ENCODE assay signal across 1 cellular context in genomic region chr15:30903497-30904187, GRCh38.
TF ChIP-seq lines count a peak whose summit lies in the region.

FAN1 (plus strand) TSS chr15:30903915; CDS start chr15:30904664, 749 bp downstream.

TF ChIP-seq in GM12878, 131 proteins besides CTCF, POLR2A, EP300 and RAD21 (continued from another document and continues in another):
- TF ChIP-seq PRDM15 (CRISPR knock-in tag; IDR thresholded peaks at IDR 0.05) (no peak), WRNIP1 (IDR thresholded peaks at IDR 0.05; ENCODE audit: borderline replicate concordance, low read depth, low read length) (no peak), MTA2 (IDR thresholded peaks at IDR 0.05; ENCODE audit: low read depth) (peak; percentile 39; the same call in 1 of the 2 replicates), RB1 (IDR thresholded peaks at IDR 0.05; ENCODE audit: borderline replicate concordance) (peak; percentile 92), FOS (IDR thresholded peaks at IDR 0.05; ENCODE audit: borderline replicate concordance, extremely low read depth, insufficient read length) (no peak), TCF3 (IDR thresholded peaks at IDR 0.05; ENCODE audit: borderline replicate concordance, insufficient read depth, low read depth, low read length) (peak; percentile 81), NR2F1 (conservative IDR thresholded peaks at IDR 0.05) (peak; percentile 66; the same call in 1 of the 2 replicates), SREBF1 (IDR thresholded peaks at IDR 0.05; ENCODE audit: low read length) (no peak), SIN3A (IDR thresholded peaks at IDR 0.05; ENCODE audit: low read depth, low read length) (peak; percentile 92), E4F1 (IDR thresholded peaks at IDR 0.05; ENCODE audit: borderline replicate concordance, partially characterized antibody) (peak; percentile 75), EZH2 (IDR thresholded peaks at IDR 0.05; ENCODE audit: borderline replicate concordance, control insufficient read depth, low read depth, low read length) (no peak), TBL1XR1 (IDR thresholded peaks at IDR 0.05; ENCODE audit: low read depth, low read length) (0 out of 2 replicates have a peak, but pooled peaks have one; percentile 27), ZNF217 (IDR thresholded peaks at IDR 0.05) (peak; percentile 66), MYC (IDR thresholded peaks at IDR 0.05; ENCODE audit: insufficient read depth, insufficient read length, insufficient replicate concordance, low read length, severe bottlenecking) (no peak), POLR2AphosphoS2 (IDR thresholded peaks at IDR 0.05; ENCODE audit: low read depth, low read length) (peak; percentile 97), BCLAF1 (IDR thresholded peaks at IDR 0.05) (no peak), EGR1 (IDR thresholded peaks at IDR 0.05; ENCODE audit: borderline replicate concordance in 1 of 2, low read depth in 2 of 2, low read length in 2 of 2) (peak; percentile 63 to 87), RAD51 (IDR thresholded peaks at IDR 0.05) (peak; percentile 75), SUPT20H (IDR thresholded peaks at IDR 0.05; ENCODE audit: borderline replicate concordance, control insufficient read depth, low read depth, low read length) (no peak), CBX3 (IDR thresholded peaks at IDR 0.05; ENCODE audit: borderline replicate concordance, low read depth) (no peak), PAX5 (IDR thresholded peaks at IDR 0.05; ENCODE audit: borderline replicate concordance, low read depth, low read length) (peak; percentile 60; the same call in 1 of the 2 replicates), LARP7 (IDR thresholded peaks at IDR 0.05) (peak; percentile 92), MAX (IDR thresholded peaks at IDR 0.05; ENCODE audit: low read depth, low read length) (peak; percentile 92), NFIC (IDR thresholded peaks at IDR 0.05; ENCODE audit: low read depth, low read length) (no peak), HCFC1 (IDR thresholded peaks at IDR 0.05; ENCODE audit: low read length) (peak; percentile 76), ATF7 (IDR thresholded peaks at IDR 0.05; ENCODE audit: low read depth) (no peak), BCL11A (IDR thresholded peaks at IDR 0.05; ENCODE audit: low read depth, low read length) (no peak), RELA (IDR thresholded peaks at IDR 0.05; ENCODE audit: borderline replicate concordance, partially characterized antibody) (peak; percentile 78), ZBTB40 (IDR thresholded peaks at IDR 0.05; ENCODE audit: borderline replicate concordance) (peak; percentile 38; the same call in 1 of the 2 replicates), STAT1 (conservative IDR thresholded peaks at IDR 0.05) (no peak), E2F8 (IDR thresholded peaks at IDR 0.05; ENCODE audit: low read depth, partially characterized antibody) (no peak), RCOR1 (conservative IDR thresholded peaks at IDR 0.05; ENCODE audit: low read depth, low read length) (no peak), NFXL1 (IDR thresholded peaks at IDR 0.05; ENCODE audit: borderline replicate concordance) (no peak), RUNX3 (IDR thresholded peaks at IDR 0.05; ENCODE audit: low read length) (no peak; the same call in 1 of the 2 replicates), SKIL (IDR thresholded peaks at IDR 0.05; ENCODE audit: low read depth, poor library complexity, severe bottlenecking) (no peak)
- TF ChIP-seq, protein P1, sequence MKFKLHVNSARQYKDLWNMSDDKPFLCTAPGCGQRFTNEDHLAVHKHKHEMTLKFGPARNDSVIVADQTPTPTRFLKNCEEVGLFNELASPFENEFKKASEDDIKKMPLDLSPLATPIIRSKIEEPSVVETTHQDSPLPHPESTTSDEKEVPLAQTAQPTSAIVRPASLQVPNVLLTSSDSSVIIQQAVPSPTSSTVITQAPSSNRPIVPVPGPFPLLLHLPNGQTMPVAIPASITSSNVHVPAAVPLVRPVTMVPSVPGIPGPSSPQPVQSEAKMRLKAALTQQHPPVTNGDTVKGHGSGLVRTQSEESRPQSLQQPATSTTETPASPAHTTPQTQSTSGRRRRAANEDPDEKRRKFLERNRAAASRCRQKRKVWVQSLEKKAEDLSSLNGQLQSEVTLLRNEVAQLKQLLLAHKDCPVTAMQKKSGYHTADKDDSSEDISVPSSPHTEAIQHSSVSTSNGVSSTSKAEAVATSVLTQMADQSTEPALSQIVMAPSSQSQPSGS (IDR thresholded peaks at IDR 0.05; ENCODE audit: low read length) = no peak
- TF ChIP-seq, protein P2, sequence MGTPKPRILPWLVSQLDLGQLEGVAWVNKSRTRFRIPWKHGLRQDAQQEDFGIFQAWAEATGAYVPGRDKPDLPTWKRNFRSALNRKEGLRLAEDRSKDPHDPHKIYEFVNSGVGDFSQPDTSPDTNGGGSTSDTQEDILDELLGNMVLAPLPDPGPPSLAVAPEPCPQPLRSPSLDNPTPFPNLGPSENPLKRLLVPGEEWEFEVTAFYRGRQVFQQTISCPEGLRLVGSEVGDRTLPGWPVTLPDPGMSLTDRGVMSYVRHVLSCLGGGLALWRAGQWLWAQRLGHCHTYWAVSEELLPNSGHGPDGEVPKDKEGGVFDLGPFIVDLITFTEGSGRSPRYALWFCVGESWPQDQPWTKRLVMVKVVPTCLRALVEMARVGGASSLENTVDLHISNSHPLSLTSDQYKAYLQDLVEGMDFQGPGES (IDR thresholded peaks at IDR 0.05) = no peak
